Comparison of ENCODE assay signal across 8 cellular contexts in the genomic region with DNA sequence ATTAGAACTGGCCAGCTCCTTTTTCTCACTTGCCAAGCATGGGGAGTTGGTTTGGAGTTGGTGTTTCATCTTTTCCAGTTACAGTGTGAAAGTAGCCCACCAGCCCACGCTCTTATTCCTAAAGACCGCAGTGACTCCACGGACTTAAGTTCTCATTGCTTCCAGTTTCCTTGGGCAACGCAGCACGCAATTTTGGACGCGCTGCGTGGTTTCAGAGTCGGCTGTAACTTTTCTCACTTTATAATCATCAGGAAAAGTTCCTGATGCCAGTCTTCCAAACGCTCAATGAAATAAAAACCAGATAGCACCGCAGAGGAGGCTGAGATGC. TPM values are rescaled to one million over a fixed set of nuclear protein-coding genes. Genes with fewer than 3 reads are reported as not detected.
A peak's percentile ranks its signal among the peaks of the same experiment; 100 is the strongest.
DNase-seq lines count a peak whose midpoint lies in the region; ATAC-seq and TF ChIP-seq lines count a peak whose summit lies in the region.

No MANE protein-coding gene starts in this region.

- H3K4me1 ChIP-seq in KMS-11 (ENCODE audit: low read depth, poor library complexity, severe bottlenecking) (peaks cover 14% of the 10 kb centered on the region), adrenal gland (replicated peaks in 1 of 2) (peaks cover 5 to 10% of the 10 kb centered on the region in 2 donors)

- H3K36me3 ChIP-seq in KMS-11 (ENCODE audit: insufficient read depth), result no peaks in the 10 kb centered on the region
- peaks cover 0 to 11% of the 10 kb centered on the region in 2 donors for H3K36me3 ChIP-seq in adrenal gland (replicated peaks in 1 of 2)

- H3K27ac ChIP-seq in KMS-11 (peak overlapping the region; percentile 61; the same call in 1 of the 2 replicates), adrenal gland (peak overlapping the region; percentile 59 to 98 (median 93))

- DNase-seq in AG20443 (ENCODE audit: low spot score) (peak; percentile 47), adrenal gland (peak in 5 of 7 donors; percentile 23 to 71 (median 38)), NCI-H187 (lab: John Stamatoyannopoulos, UW) (no peak), SHP77 treated with DMSO at 0.1 percent for 48 hours (lab: John Stamatoyannopoulos, UW) (no peak)
- DNase-seq in stimulated activated CD4-positive, alpha-beta T cell treated with anti-CD3 and anti-CD28 coated beads, Interleukin-15, amount 100 ng/mL, for 48 hours (ENCODE audit: low read depth in 2 of 2), result peak; percentile 4 to 7

- no peaks in the 10 kb centered on the region for H3K27me3 ChIP-seq in KMS-11 (ENCODE audit: insufficient read depth, low read depth)
- no peaks in the 10 kb centered on the region for H3K27me3 ChIP-seq in adrenal gland

- no peaks in the 10 kb centered on the region for H3K9me3 ChIP-seq in adrenal gland (replicated peaks in 1 of 3)
- no peaks in the 10 kb centered on the region for H3K9me3 ChIP-seq in iPS-18c (ENCODE audit: control insufficient read depth, insufficient read depth, low read length)

- peak overlapping the region; percentile 100 for H2AFZ ChIP-seq in KMS-11 (ENCODE audit: low read depth)

- no peak for TF ChIP-seq POLR2A in adrenal gland (IDR thresholded peaks at IDR 0.05)

- no peak overlapping the region for H3K4me3 ChIP-seq in KMS-11 (IDR thresholded peaks at IDR 0.05; ENCODE audit: insufficient read depth, low read depth, low read length)
- H3K4me3 ChIP-seq in adrenal gland, result peak overlapping the region; percentile 32 to 81 (median 38)
- H3K4me3 ChIP-seq in iPS-18c (ENCODE audit: insufficient read depth, low read depth, low read length), result peak overlapping the region; percentile 79

- no peaks in the 10 kb centered on the region for H3K79me2 ChIP-seq in KMS-11 (ENCODE audit: insufficient read depth, low read depth)

- TF ChIP-seq CTCF in KMS-11 (conservative IDR thresholded peaks at IDR 0.05; ENCODE audit: low read depth, low read length) (no peak; the same call in 1 of the 2 replicates), adrenal gland (IDR thresholded peaks at IDR 0.05) (no peak)

- intact Hi-C loops in adrenal gland (cut with DNase I), result no loop called here

- H4K20me1 ChIP-seq in KMS-11 (ENCODE audit: insufficient read depth), result no peaks in the 10 kb centered on the region

- H3K9ac ChIP-seq in KMS-11, result peak overlapping the region; percentile 82

- WGBS in adrenal gland, 4 donors, result 0 to 1% (median 0%) methylated on average over 11 of the region's 11 CpGs

- peak overlapping the region; percentile 87 for H3K4me2 ChIP-seq in KMS-11

- ATAC-seq in GM19395 (IDR thresholded peaks at IDR 0.05; ENCODE audit: unreplicated experiment), result peak; percentile 13

RNA-seq across cellular contexts. Expression of a gene that starts 0.4 kb away (rescaled TPM):
- 10 to 100 TPM; 14.1 to 43.3 (median 23.8) TPM for total RNA-seq in adrenal gland
- polyA plus RNA-seq in adrenal gland, result 10 to 100 TPM in 1 of 3 donors, 1 to 10 TPM in 2; 4.8 to 27.2 (median 5.5) TPM

RNA-seq across cellular contexts. Expression of a gene that starts 29.7 kb away (rescaled TPM):
- total RNA-seq in adrenal gland, result 100 to 1,000 TPM; 139 to 306 (median 247) TPM
- polyA plus RNA-seq in adrenal gland, result 100 to 1,000 TPM in 1 of 3 donors, 10 to 100 TPM in 2; 41.9 to 124 (median 53.3) TPM

Comparison
In these comparisons a context has a peak if more than half of its experiments do, and no peak if none do; other contexts are left out.
1. DNase-seq: peak in AG20443 (single experiment), adrenal gland (5 of 7) and stimulated activated CD4-positive, alpha-beta T cell treated with anti-CD3 and anti-CD28 coated beads, Interleukin-15, amount 100 ng/mL, for 48 hours (2 of 2); none in NCI-H187 (0 of 2) and SHP77 treated with DMSO at 0.1 percent for 48 hours (single experiment).